ENCODE assay signal across 22 cellular contexts in the genomic region with DNA sequence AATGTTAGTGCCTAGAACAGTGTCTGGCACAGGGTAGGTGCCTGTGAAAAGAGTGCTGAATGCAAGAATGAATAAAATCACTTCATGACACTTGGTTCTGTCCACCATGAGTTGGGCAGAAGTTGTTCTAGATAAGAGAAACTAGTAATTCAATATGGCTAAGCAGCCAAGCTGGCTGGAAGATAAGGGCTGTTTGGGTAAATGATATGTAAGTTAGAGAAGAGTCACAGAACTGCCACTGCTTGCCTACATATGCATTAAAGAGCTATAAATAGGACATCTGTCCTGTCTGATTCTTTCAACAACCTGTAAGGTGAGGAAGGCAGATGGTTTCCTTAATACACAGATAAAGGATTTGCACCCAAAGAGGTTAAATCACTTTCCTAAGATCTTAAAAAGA.
"Had no signal": no experiment of that assay in that cellular context is flagged by ENCODE, and none has a peak within 500 bp of the region (broad histone marks: within the 10 kb centered on the region; RNA-seq: fewer than 3 reads in every experiment).

No MANE protein-coding gene starts in this region.

- H3K27ac ChIP-seq: adrenal gland, epithelial cell of prostate had no signal

- H3K9me3 Mint-ChIP-seq: activated T-cell treated with anti-CD3 and anti-CD28 coated beads, Interleukin-2, amount 50 U/mL, for 24 hours; activated T-helper 2 cell treated with anti-CD3 and anti-CD28 coated beads, Interferon-gamma antibody, Interleukin-2, Interleukin-4, amounts not matched to agents 10 μg/mL and 5 μg/mL and 100 μg/mL, durations not matched to agents 14 hours and 24 hours and 36 hours had no signal

- H3K4me3 ChIP-seq: adrenal gland, heart right ventricle, upper lobe of left lung had no signal

- H3K4me3 Mint-ChIP-seq: activated naive CD8-positive, alpha-beta T cell; activated T-cell treated with anti-CD3 and anti-CD28 coated beads, Interleukin-2, amount 50 U/mL, for 24 hours; T-helper 17 cell had no signal

- ATAC-seq: heart right ventricle, left cardiac atrium, T-helper 17 cell had no signal

- H3K27me3 ChIP-seq: adrenal gland, heart right ventricle, upper lobe of left lung had no signal

- H3K27me3 Mint-ChIP-seq: activated naive CD8-positive, alpha-beta T cell; activated T-cell treated with anti-CD3 and anti-CD28 coated beads, Interleukin-2, amount 50 U/mL, for 24 hours; naive B cell; T-helper 17 cell had no signal

- DNase-seq: activated CD4-positive, alpha-beta T cell treated with anti-CD3 and anti-CD28 coated beads for 1 hour; activated CD8-positive, alpha-beta memory T cell treated with anti-CD3 and anti-CD28 coated beads for 24 hours; activated CD8-positive, alpha-beta memory T cell treated with anti-CD3 and anti-CD28 coated beads, Interleukin-2, amount 50 U/mL, for 4 hours; activated naive CD4-positive, alpha-beta T cell; activated T-cell treated with anti-CD3 and anti-CD28 coated beads, Interleukin-2, amount 50 U/mL, for 24 hours; adrenal gland; cortex of kidney; heart right ventricle; islet precursor cell; left cardiac atrium; mesenchymal stem cell; naive B cell; occipital lobe; posterior cingulate gyrus; stimulated activated CD4-positive, alpha-beta T cell treated with anti-CD3 and anti-CD28 coated beads, Interleukin-2, amount 100 ng/mL, for 48 hours; stimulated activated naive CD4-positive, alpha-beta T cell treated with Interleukin-2 at 50 U/mL for 16 hours; SW 1271; T-helper 17 cell; upper lobe of left lung had no signal

- H3K27ac Mint-ChIP-seq: activated T-cell treated with anti-CD3 and anti-CD28 coated beads, Interleukin-2, amount 50 U/mL, for 24 hours; activated T-helper 2 cell treated with anti-CD3 and anti-CD28 coated beads, Interferon-gamma antibody, Interleukin-2, Interleukin-4, amounts not matched to agents 10 μg/mL and 5 μg/mL and 100 μg/mL, durations not matched to agents 14 hours and 24 hours and 36 hours; T-helper 17 cell had no signal
